Comparison of ENCODE assay signal across 19 cellular contexts in genomic region chr1:31859719-31860118, GRCh38.
"Had no signal": no experiment of that assay in that cellular context is flagged by ENCODE, and none has a peak within 500 bp of the region (broad histone marks: within the 10 kb centered on the region; RNA-seq: fewer than 3 reads in every experiment).

No MANE protein-coding gene starts in this region.

- DNase-seq: KBM-7, NCI-H1092, NCI-H1105 treated with DMSO at 0.1 percent for 48 hours, NCI-H1436, NCI-H187, NCI-H2029, NCI-H2081 treated with DMSO at 0.1 percent for 48 hours, NCI-H2171, NCI-H226, NCI-H446, NCI-H510A, NCI-H524 treated with DMSO at 0.1 percent for 48 hours, NCI-H69, NCI-H774, SHP77, SK-N-SH had no signal

- H3K9me3 ChIP-seq: SK-N-SH had no signal

- H3K4me2 ChIP-seq: SK-N-SH had no signal

- H3K27ac ChIP-seq: HL-60, RWPE1 had no signal

- FAIRE-seq: HTR-8/SVneo had no signal

- H3K9ac ChIP-seq: SK-N-SH had no signal
